Comparison of ENCODE assay signal across 20 cellular contexts in genomic region chr14:103247169-103247606, GRCh38.
DNase-seq lines count a peak whose midpoint lies in the region; ATAC-seq and TF ChIP-seq lines count a peak whose summit lies in the region.
"Had no signal": no experiment of that assay in that cellular context is flagged by ENCODE, and none has a peak within 500 bp of the region (broad histone marks: within the 10 kb centered on the region; RNA-seq: fewer than 3 reads in every experiment).

No MANE protein-coding gene starts in this region.

- H2AFZ ChIP-seq in PC-9 = no peak overlapping the region
- H2AFZ ChIP-seq in hepatocyte = no peak overlapping the region

- H3K9me2 ChIP-seq in PC-9 (ENCODE audit: insufficient read depth) (no peaks in the 10 kb centered on the region), hepatocyte (replicated peaks; ENCODE audit: insufficient read depth) (no peaks in the 10 kb centered on the region)
- H3K9me2 ChIP-seq: SK-N-SH had no signal

- H3K4me3 ChIP-seq in heart right ventricle (no peak overlapping the region), PC-9 (no peak overlapping the region), hepatocyte (no peak overlapping the region), mesodermal cell (ENCODE audit: extremely low read depth, insufficient read depth, low read length, poor library complexity, severe bottlenecking) (no peak overlapping the region), breast epithelium (no peak overlapping the region)

- CTCF ChIA-PET in PC-9 (lab: Charles Lee) = no interaction called here

- peak in 6 of 8 donors; percentile 38 to 77 (median 66) for ATAC-seq in heart right ventricle
- no peak for ATAC-seq in Right ventricle myocardium superior (ENCODE audit: poor library complexity)

- POLR2A ChIA-PET in PC-9 (lab: Charles Lee; ENCODE audit: unreplicated experiment) = no interaction called here

- peaks cover 0 to 15% (median 3%) of the 10 kb centered on the region in 7 donors for H3K27me3 ChIP-seq in heart right ventricle
- no peaks in the 10 kb centered on the region for H3K27me3 ChIP-seq in PC-9 (ENCODE audit: insufficient read depth, low read depth)
- H3K27me3 ChIP-seq in hepatocyte = no peaks in the 10 kb centered on the region
- no peaks in the 10 kb centered on the region for H3K27me3 ChIP-seq in breast epithelium
- H3K27me3 ChIP-seq: BE2C had no signal

- H3K9me3 ChIP-seq in heart right ventricle (peaks cover 0 to 4% (median 0%) of the 10 kb centered on the region in 11 donors), PC-9 (ENCODE audit: insufficient read depth, low read depth) (peaks cover 10% of the 10 kb centered on the region), hepatocyte (ENCODE audit: low read depth) (no peaks in the 10 kb centered on the region), mesodermal cell (ENCODE audit: control insufficient read depth, low read length) (peaks cover 24% of the 10 kb centered on the region), breast epithelium (no peaks in the 10 kb centered on the region)
- H3K9me3 ChIP-seq: BE2C, SK-N-SH had no signal

- DNase-seq in heart right ventricle (no peak), Right ventricle myocardium superior (no peak), PC-9 (no peak), hepatocyte (ENCODE audit: low spot score) (no peak), breast epithelium (ENCODE audit: low spot score in 2 of 2) (no peak), midbrain (lab: John Stamatoyannopoulos, UW) (no peak), NCI-H2081 (lab: John Stamatoyannopoulos, UW) (no peak)
- DNase-seq: 8988T, BE2C, DMS79, H7, NCI-H1105, NCI-H2029 treated with DMSO at 0.1 percent for 48 hours, NCI-H446, NCI-H526, OCI-M1, SIG-M5, SK-N-SH had no signal

- H3K4me2 ChIP-seq in PC-9 (peak overlapping the region; percentile 46), hepatocyte (no peak overlapping the region)
- H3K4me2 ChIP-seq: KMS-11, SK-N-SH had no signal

- no peak for TF ChIP-seq POLR2A in breast epithelium (IDR thresholded peaks at IDR 0.05)

- no peak for TF ChIP-seq CTCF in heart right ventricle (IDR thresholded peaks at IDR 0.05)
- TF ChIP-seq CTCF in PC-9 (conservative IDR thresholded peaks at IDR 0.05) = no peak
- TF ChIP-seq CTCF in hepatocyte (IDR thresholded peaks at IDR 0.05; ENCODE audit: poor library complexity) = no peak
- no peak for TF ChIP-seq CTCF in breast epithelium (IDR thresholded peaks at IDR 0.05)

- peaks cover 63% of the 10 kb centered on the region for H3F3A ChIP-seq in PC-9 (ENCODE audit: insufficient read depth, low read depth)

- intact Hi-C loops in heart right ventricle (cut with DNase I) (no loop called here), Right ventricle myocardium superior (cut with DNase I) (no loop called here), PC-9 (cut with micrococcal nuclease; ENCODE audit: unreplicated experiment) (no loop called here), breast epithelium (cut with DNase I; ENCODE audit: low total_unique reads) (no loop called here)

- H3K4me1 ChIP-seq in heart right ventricle (peaks cover 0 to 12% (median 0%) of the 10 kb centered on the region in 9 donors), PC-9 (replicated peaks; ENCODE audit: insufficient read depth) (peaks cover 77% of the 10 kb centered on the region), hepatocyte (ENCODE audit: insufficient read depth) (peaks cover 27% of the 10 kb centered on the region), mesodermal cell (ENCODE audit: control insufficient read depth, insufficient read depth, low read length, poor library complexity, severe bottlenecking) (peaks cover 5% of the 10 kb centered on the region), breast epithelium (no peaks in the 10 kb centered on the region)
- H3K4me1 ChIP-seq: BE2C had no signal

- no TSS peak for BruUV-seq in PC-9 (replicated peaks; lab: Mats Ljungman, UMichigan)

- H3K27ac ChIP-seq in heart right ventricle (no peak overlapping the region), PC-9 (peak overlapping the region; percentile 65), hepatocyte (peak overlapping the region; percentile 84), mesodermal cell (ENCODE audit: low read depth, low read length, severe bottlenecking) (peak overlapping the region; percentile 10), breast epithelium (no peak overlapping the region)
- H3K27ac ChIP-seq: KMS-11 had no signal

- 56 to 59% methylated on average over 7 of the region's 7 CpGs for WGBS in heart right ventricle, 2 donors
- 97% methylated on average over 7 of the region's 7 CpGs for WGBS in hepatocyte (ENCODE audit: low lambda C conversion rate, missing lambda C conversion rate)
- WGBS in mesodermal cell (ENCODE audit: insufficient coverage in 2 of 2), 2 experiments = 99 to 100% methylated on average over 3 to 5 of the region's 7 CpGs

- H3K79me2 ChIP-seq in PC-9 (ENCODE audit: low read depth) (no peaks in the 10 kb centered on the region), hepatocyte (no peaks in the 10 kb centered on the region)

- H3K36me3 ChIP-seq in heart right ventricle = no peaks in the 10 kb centered on the region
- H3K36me3 ChIP-seq in PC-9 (ENCODE audit: low read depth) = 0 out of 2 replicates have a peak, but pooled peaks cover 3% of the 10 kb centered on the region
- H3K36me3 ChIP-seq in hepatocyte (replicated peaks; ENCODE audit: insufficient read depth, low read depth) = no peaks in the 10 kb centered on the region
- no peaks in the 10 kb centered on the region for H3K36me3 ChIP-seq in mesodermal cell (ENCODE audit: control insufficient read depth, insufficient read depth, low read length)
- H3K36me3 ChIP-seq in breast epithelium = no peaks in the 10 kb centered on the region
- H3K36me3 ChIP-seq: BE2C had no signal

- H4K20me1 ChIP-seq in PC-9 (ENCODE audit: insufficient read depth) (no peaks in the 10 kb centered on the region), hepatocyte (ENCODE audit: insufficient read depth, poor library complexity, severe bottlenecking) (no peaks in the 10 kb centered on the region)

Comparison
In these comparisons a context has a peak if more than half of its experiments do, and no peak if none do; other contexts are left out.
1. H3K27ac ChIP-seq: peak in PC-9 (single experiment), hepatocyte (single experiment) and mesodermal cell (single experiment); none in heart right ventricle (0 of 10) and breast epithelium (0 of 2).